In the genomic region with DNA sequence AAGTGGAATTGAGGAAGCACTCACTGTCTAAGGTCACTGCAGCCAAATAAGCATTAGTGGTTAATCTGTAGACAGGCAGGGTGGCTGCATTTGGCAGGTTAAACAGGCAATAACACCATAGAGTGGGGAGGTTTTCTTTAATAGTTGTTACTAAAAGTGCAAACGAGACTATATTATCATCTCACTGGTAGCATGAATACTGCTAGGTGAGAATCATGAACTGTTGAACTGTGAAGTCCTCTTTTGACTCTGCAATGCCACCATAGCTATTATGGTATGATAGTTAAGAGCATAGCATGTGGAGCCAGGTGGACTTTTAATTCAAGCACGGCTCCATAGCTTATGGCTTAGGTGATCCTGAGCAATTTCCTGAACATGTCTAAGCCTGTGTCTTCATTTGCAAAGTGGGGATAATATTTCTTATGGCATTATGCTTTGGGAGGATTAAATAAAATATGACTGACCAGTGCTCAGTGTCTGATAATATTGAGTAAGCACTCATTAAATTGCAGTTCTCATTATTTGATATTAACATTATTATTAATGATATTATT, we compare ENCODE assay signal across 15 cellular contexts.
"Had no signal": no experiment of that assay in that cellular context is flagged by ENCODE, and none has a peak within 500 bp of the region (broad histone marks: within the 10 kb centered on the region; RNA-seq: fewer than 3 reads in every experiment).

No MANE protein-coding gene starts in this region.

- H3K27me3 ChIP-seq: adrenal gland, cardiac muscle cell, hepatocyte, ovary, upper lobe of left lung had no signal

- H3K4me3 ChIP-seq: adrenal gland, cardiac muscle cell, hepatocyte, mucosa of descending colon, ovary, upper lobe of left lung had no signal

- H3K4me2 ChIP-seq: hepatocyte had no signal

- ATAC-seq: activated CD4-positive, alpha-beta T cell treated with anti-CD3 and anti-CD28 coated beads for 36 hours; activated T-cell treated with anti-CD3 and anti-CD28 coated beads, Interleukin-2, amount 50 U/mL, for 4 hours; mucosa of descending colon; naive thymus-derived CD4-positive, alpha-beta T cell; sciatic nerve had no signal

- DNase-seq: activated CD4-positive, alpha-beta memory T cell treated with anti-CD3 and anti-CD28 coated beads, Interleukin-2, amount 10 ng/mL, durations not matched to agents 7 days and 5 days; activated CD4-positive, alpha-beta T cell treated with anti-CD3 and anti-CD28 coated beads for 36 hours; activated effector memory CD4-positive, alpha-beta T cell treated with anti-CD3 and anti-CD28 coated beads, Interleukin-2, amount 50 U/mL, for 16 hours; activated T-cell treated with anti-CD3 and anti-CD28 coated beads, Interleukin-2, amount 50 U/mL, for 4 hours; adrenal gland; islet precursor cell; mucosa of descending colon; naive thymus-derived CD4-positive, alpha-beta T cell; ovary; stimulated activated naive CD8-positive, alpha-beta T cell treated with anti-CD3 and anti-CD28 coated beads, Interleukin-15, amount 100 ng/mL, for 72 hours; upper lobe of left lung; WERI-Rb-1 had no signal

- H3K4me1 ChIP-seq: adrenal gland, upper lobe of left lung had no signal

- H2AFZ ChIP-seq: hepatocyte had no signal

- H3K36me3 ChIP-seq: adrenal gland, cardiac muscle cell, ovary, upper lobe of left lung, WERI-Rb-1 had no signal

- H3K27ac ChIP-seq: adrenal gland, cardiac muscle cell, hepatocyte, ovary, upper lobe of left lung, WERI-Rb-1 had no signal

- H3K9me3 ChIP-seq: adrenal gland, mucosa of descending colon, ovary, upper lobe of left lung had no signal

- H3K79me2 ChIP-seq: hepatocyte had no signal
